Comparison of ENCODE assay signal across 1 cellular context in genomic region chr13:74883834-74884233, GRCh38.
TF ChIP-seq lines count a peak whose summit lies in the region.

No MANE protein-coding gene starts in this region.

TF ChIP-seq in H1, 55 proteins besides CTCF, POLR2A, EP300 and RAD21 (continued from another document):
- no peak for TF ChIP-seq KDM5A (IDR thresholded peaks at IDR 0.05; ENCODE audit: low read length)
- TF ChIP-seq CREB1 (IDR thresholded peaks at IDR 0.05): no peak
- no peak for TF ChIP-seq RNF2 (IDR thresholded peaks at IDR 0.05; ENCODE audit: borderline replicate concordance, low read depth, low read length, missing control alignments, poor library complexity, severe bottlenecking)
- no peak for TF ChIP-seq SAP30 (IDR thresholded peaks at IDR 0.05; ENCODE audit: insufficient read depth, insufficient replicate concordance, low read length)
- no peak for TF ChIP-seq POLR2AphosphoS5 (IDR thresholded peaks at IDR 0.05; ENCODE audit: low read depth, low read length)
- no peak for TF ChIP-seq BACH1 (IDR thresholded peaks at IDR 0.05; ENCODE audit: low read length)
- TF ChIP-seq SP4 (IDR thresholded peaks at IDR 0.05; ENCODE audit: low read length): no peak
- TF ChIP-seq KDM1A (IDR thresholded peaks at IDR 0.05; ENCODE audit: borderline replicate concordance, low read length): no peak
